ENCODE assay signal across 1 cellular context in the genomic region with DNA sequence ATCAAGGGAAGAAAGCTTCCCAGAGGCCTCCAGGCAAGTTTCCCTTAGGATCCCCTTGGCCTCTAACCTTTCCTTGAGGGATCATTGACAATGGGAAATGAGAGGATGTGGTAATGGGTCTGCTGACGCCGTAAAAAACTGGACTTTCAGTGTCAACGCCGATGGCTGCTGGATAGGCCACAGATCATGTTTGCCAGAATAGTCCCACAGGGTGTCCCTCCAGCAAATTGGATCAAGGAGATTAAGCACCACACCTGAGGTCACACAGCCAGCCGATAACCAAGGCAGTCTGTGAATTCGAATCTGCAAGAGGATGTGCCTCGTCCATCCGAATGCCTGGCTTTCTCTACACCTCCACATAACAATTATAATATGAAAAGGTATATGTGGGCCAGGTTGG.
TF ChIP-seq lines count a peak whose summit lies in the region.

No MANE protein-coding gene starts in this region.

TF ChIP-seq in HepG2, 621 proteins besides CTCF, POLR2A, EP300 and RAD21 (continued from another document):
- TF ChIP-seq HOXA3 (CRISPR knock-in tag; IDR thresholded peaks at IDR 0.05) (0 out of 2 replicates have a peak, but pooled peaks have one; percentile 15), ZNF788 (CRISPR knock-in tag; IDR thresholded peaks at IDR 0.05; ENCODE audit: borderline replicate concordance) (peak; percentile 42; the same call in 1 of the 2 replicates), NR2F6 (IDR thresholded peaks at IDR 0.05) (0 out of 2 replicates have a peak, but pooled peaks have one; percentile 22), NR2F6 (CRISPR knock-in tag; IDR thresholded peaks at IDR 0.05) (peak; percentile 38; the same call in 1 of the 2 replicates), SAP130 (CRISPR knock-in tag; IDR thresholded peaks at IDR 0.05; ENCODE audit: low read depth) (peak; percentile 20; the same call in 1 of the 2 replicates), ZFX (CRISPR knock-in tag; IDR thresholded peaks at IDR 0.05; ENCODE audit: low read depth) (peak; percentile 44; the same call in 1 of the 2 replicates), LCORL (IDR thresholded peaks at IDR 0.05) (no peak), LCORL (CRISPR knock-in tag; IDR thresholded peaks at IDR 0.05) (peak; percentile 47; the same call in 1 of the 2 replicates), CHCHD3 (CRISPR knock-in tag; IDR thresholded peaks at IDR 0.05) (no peak), SOX6 (IDR thresholded peaks at IDR 0.05) (no peak), SOX6 (CRISPR knock-in tag; IDR thresholded peaks at IDR 0.05) (0 out of 2 replicates have a peak, but pooled peaks have one; percentile 25)
- TF ChIP-seq, protein P1, sequence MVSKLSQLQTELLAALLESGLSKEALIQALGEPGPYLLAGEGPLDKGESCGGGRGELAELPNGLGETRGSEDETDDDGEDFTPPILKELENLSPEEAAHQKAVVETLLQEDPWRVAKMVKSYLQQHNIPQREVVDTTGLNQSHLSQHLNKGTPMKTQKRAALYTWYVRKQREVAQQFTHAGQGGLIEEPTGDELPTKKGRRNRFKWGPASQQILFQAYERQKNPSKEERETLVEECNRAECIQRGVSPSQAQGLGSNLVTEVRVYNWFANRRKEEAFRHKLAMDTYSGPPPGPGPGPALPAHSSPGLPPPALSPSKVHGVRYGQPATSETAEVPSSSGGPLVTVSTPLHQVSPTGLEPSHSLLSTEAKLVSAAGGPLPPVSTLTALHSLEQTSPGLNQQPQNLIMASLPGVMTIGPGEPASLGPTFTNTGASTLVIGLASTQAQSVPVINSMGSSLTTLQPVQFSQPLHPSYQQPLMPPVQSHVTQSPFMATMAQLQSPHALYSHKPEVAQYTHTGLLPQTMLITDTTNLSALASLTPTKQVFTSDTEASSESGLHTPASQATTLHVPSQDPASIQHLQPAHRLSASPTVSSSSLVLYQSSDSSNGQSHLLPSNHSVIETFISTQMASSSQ (IDR thresholded peaks at IDR 0.05; ENCODE audit: low read depth), result no peak
- TF ChIP-seq, protein P1 (CRISPR knock-in tag; IDR thresholded peaks at IDR 0.05; ENCODE audit: borderline replicate concordance), result no peak
- TF ChIP-seq, protein P2, sequence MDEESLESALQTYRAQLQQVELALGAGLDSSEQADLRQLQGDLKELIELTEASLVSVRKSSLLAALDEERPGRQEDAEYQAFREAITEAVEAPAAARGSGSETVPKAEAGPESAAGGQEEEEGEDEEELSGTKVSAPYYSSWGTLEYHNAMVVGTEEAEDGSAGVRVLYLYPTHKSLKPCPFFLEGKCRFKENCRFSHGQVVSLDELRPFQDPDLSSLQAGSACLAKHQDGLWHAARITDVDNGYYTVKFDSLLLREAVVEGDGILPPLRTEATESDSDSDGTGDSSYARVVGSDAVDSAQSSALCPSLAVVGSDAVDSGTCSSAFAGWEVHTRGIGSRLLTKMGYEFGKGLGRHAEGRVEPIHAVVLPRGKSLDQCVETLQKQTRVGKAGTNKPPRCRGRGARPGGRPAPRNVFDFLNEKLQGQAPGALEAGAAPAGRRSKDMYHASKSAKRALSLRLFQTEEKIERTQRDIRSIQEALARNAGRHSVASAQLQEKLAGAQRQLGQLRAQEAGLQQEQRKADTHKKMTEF (CRISPR knock-in tag; IDR thresholded peaks at IDR 0.05), result peak; percentile 26; the same call in 1 of the 2 replicates
